ENCODE assay signal across 24 cellular contexts in genomic region chr12:42186793-42187192, GRCh38. TPM values are rescaled to one million over a fixed set of nuclear protein-coding genes. Genes with fewer than 3 reads are reported as not detected.
A peak's percentile ranks its signal among the peaks of the same experiment; 100 is the strongest.
DNase-seq lines count a peak whose midpoint lies in the region; ATAC-seq and TF ChIP-seq lines count a peak whose summit lies in the region.
"Had no signal": no experiment of that assay in that cellular context is flagged by ENCODE, and none has a peak within 500 bp of the region (broad histone marks: within the 10 kb centered on the region; RNA-seq: fewer than 3 reads in every experiment).

No MANE protein-coding gene starts in this region.

- POLR2A ChIA-PET in A673 (lab: Charles Lee; ENCODE audit: low non-redundant PET), result no interaction called here

- H3K36me3 Mint-ChIP-seq in naive B cell (peaks cover 4 to 7% of the 10 kb centered on the region in 2 donors), natural killer cell (no peaks in the 10 kb centered on the region)
- peaks cover 9% of the 10 kb centered on the region for H3K36me3 Mint-ChIP-seq in activated naive CD4-positive, alpha-beta T cell treated with anti-CD3 and anti-CD28 coated beads, Interleukin-2, amount 10 ng/mL, durations not matched to agents 7 days and 5 days

- H3K9me3 ChIP-seq in A673 (ENCODE audit: low read depth, low read length, poor library complexity, severe bottlenecking), result no peaks in the 10 kb centered on the region
- H3K9me3 ChIP-seq: BE2C, gastroesophageal sphincter, spleen, testis had no signal

- ATAC-seq in GM18907 (IDR thresholded peaks at IDR 0.05; ENCODE audit: unreplicated experiment), result peak; percentile 51
- peak; percentile 59 for ATAC-seq in HG02678 (IDR thresholded peaks at IDR 0.05; ENCODE audit: unreplicated experiment)
- ATAC-seq in naive B cell (ENCODE audit: low read depth in 2 of 2), result peak; percentile 97 to 99
- ATAC-seq in natural killer cell, result no peak
- ATAC-seq: gastroesophageal sphincter, K562, left cardiac atrium, SK-N-SH treated with all-trans-retinoic acid at 6 μM for 48 hours had no signal

- H3K9me3 Mint-ChIP-seq in naive B cell, result no peaks in the 10 kb centered on the region
- H3K9me3 Mint-ChIP-seq in activated naive CD4-positive, alpha-beta T cell treated with anti-CD3 and anti-CD28 coated beads, Interleukin-2, amount 10 ng/mL, durations not matched to agents 7 days and 5 days, result no peaks in the 10 kb centered on the region
- no peaks in the 10 kb centered on the region for H3K9me3 Mint-ChIP-seq in natural killer cell

- H3K27ac Mint-ChIP-seq in naive B cell, result no peak overlapping the region
- no peak overlapping the region for H3K27ac Mint-ChIP-seq in activated naive CD4-positive, alpha-beta T cell treated with anti-CD3 and anti-CD28 coated beads, Interleukin-2, amount 10 ng/mL, durations not matched to agents 7 days and 5 days
- no peak overlapping the region for H3K27ac Mint-ChIP-seq in natural killer cell
- H3K27ac Mint-ChIP-seq: activated CD4-positive, alpha-beta T cell treated with anti-CD3 and anti-CD28 coated beads, Interleukin-2, amount 10 ng/mL, durations not matched to agents 24 days and 14 days had no signal

- TF ChIP-seq CTCF in A673 (conservative IDR thresholded peaks at IDR 0.05; ENCODE audit: low read depth, low read length) (no peak), natural killer cell (IDR thresholded peaks at IDR 0.05) (no peak)

- no peaks in the 10 kb centered on the region for H3K36me3 ChIP-seq in A673 (ENCODE audit: insufficient read depth, low read length, poor library complexity, severe bottlenecking)
- H3K36me3 ChIP-seq: BE2C, cardiac muscle cell had no signal

- no peak overlapping the region for H3K27ac ChIP-seq in A673 (ENCODE audit: low read depth, low read length, poor library complexity, severe bottlenecking)
- H3K27ac ChIP-seq: cardiac muscle cell, gastroesophageal sphincter, GM23248, spleen, testis had no signal

- H3K4me1 Mint-ChIP-seq in naive B cell, result peaks cover 32 to 35% (median 34%) of the 10 kb centered on the region in 3 donors
- H3K4me1 Mint-ChIP-seq in activated naive CD4-positive, alpha-beta T cell treated with anti-CD3 and anti-CD28 coated beads, Interleukin-2, amount 10 ng/mL, durations not matched to agents 7 days and 5 days, result peaks cover 3% of the 10 kb centered on the region
- H3K4me1 Mint-ChIP-seq in natural killer cell, result peaks cover 21 to 36% of the 10 kb centered on the region in 2 donors

- BruUV-seq in A673 (replicated peaks; lab: Mats Ljungman, UMichigan), result no TSS peak

- H3K4me1 ChIP-seq in A673 (ENCODE audit: insufficient read depth, low read length, poor library complexity, severe bottlenecking), result no peaks in the 10 kb centered on the region
- H3K4me1 ChIP-seq: gastroesophageal sphincter, testis had no signal

- H3K27me3 Mint-ChIP-seq in naive B cell (no peaks in the 10 kb centered on the region), natural killer cell (ENCODE audit: low read depth in 2 of 2) (no peaks in the 10 kb centered on the region)
- H3K27me3 Mint-ChIP-seq in activated naive CD4-positive, alpha-beta T cell treated with anti-CD3 and anti-CD28 coated beads, Interleukin-2, amount 10 ng/mL, durations not matched to agents 7 days and 5 days, result no peaks in the 10 kb centered on the region
- H3K27me3 Mint-ChIP-seq: activated CD4-positive, alpha-beta T cell treated with anti-CD3 and anti-CD28 coated beads, Interleukin-2, amount 10 ng/mL, durations not matched to agents 24 days and 14 days had no signal

- H3K4me3 Mint-ChIP-seq in naive B cell (peak overlapping the region in 7 of 8 donors; percentile 35 to 70 (median 54)), natural killer cell (no peak overlapping the region)
- no peak overlapping the region for H3K4me3 Mint-ChIP-seq in activated naive CD4-positive, alpha-beta T cell treated with anti-CD3 and anti-CD28 coated beads, Interleukin-2, amount 10 ng/mL, durations not matched to agents 7 days and 5 days
- H3K4me3 Mint-ChIP-seq: activated CD4-positive, alpha-beta T cell treated with anti-CD3 and anti-CD28 coated beads, Interleukin-2, amount 10 ng/mL, durations not matched to agents 24 days and 14 days had no signal

- H3K27me3 ChIP-seq in A673 (replicated peaks; ENCODE audit: insufficient read depth, low read depth, low read length, poor library complexity), result no peaks in the 10 kb centered on the region
- H3K27me3 ChIP-seq: BE2C, cardiac muscle cell, gastroesophageal sphincter, spleen, testis had no signal

- no peak overlapping the region for H3K4me3 ChIP-seq in A673 (ENCODE audit: low read depth, low read length, poor library complexity, severe bottlenecking)
- H3K4me3 ChIP-seq: cardiac muscle cell, gastroesophageal sphincter, GM23248, K562, spleen, testis had no signal

- intact Hi-C loops in A673 (cut with micrococcal nuclease; ENCODE audit: unreplicated experiment) (no loop called here), natural killer cell (cut with micrococcal nuclease) (no loop called here)

- CTCF ChIA-PET in A673 (lab: Charles Lee), result no interaction called here
- CTCF ChIA-PET in activated naive CD4-positive, alpha-beta T cell treated with anti-CD3 and anti-CD28 coated beads, Interleukin-2, amount 10 ng/mL, durations not matched to agents 7 days and 5 days (lab: Charles Lee), result no interaction called here

- DNase-seq in MV-4-11 (lab: John Stamatoyannopoulos, UW) (peak; percentile 56), naive B cell (peak; percentile 29), A673 (ENCODE audit: low spot score) (no peak), 8988T (no peak), natural killer cell (no peak)
- no peak for DNase-seq in activated naive CD4-positive, alpha-beta T cell treated with anti-CD3 and anti-CD28 coated beads, Interleukin-2, amount 10 ng/mL, durations not matched to agents 7 days and 5 days
- DNase-seq: activated CD4-positive, alpha-beta T cell treated with anti-CD3 and anti-CD28 coated beads, Interleukin-2, amount 10 ng/mL, durations not matched to agents 24 days and 14 days; activated CD8-positive, alpha-beta memory T cell treated with anti-CD3 and anti-CD28 coated beads, Interleukin-2, amount 50 U/mL, for 4 hours; activated effector memory CD4-positive, alpha-beta T cell treated with Interleukin-2 at 50 U/mL for 16 hours; BE2C; GM23248; left cardiac atrium; midbrain; NCI-H1105; NCI-H526 treated with DMSO at 0.1 percent for 48 hours; spleen; stimulated activated CD8-positive, alpha-beta memory T cell treated with anti-CD3 and anti-CD28 coated beads, Interleukin-4, amount 100 ng/mL, for 48 hours; testis had no signal

RNA-seq across cellular contexts. Expression of gene GXYLT1, which starts 42.1 kb away (rescaled TPM):
- polyA plus RNA-seq in naive B cell (ENCODE audit: low read depth in 6 of 6), result 1 to 10 TPM; 4.0 to 5.8 (median 5.1) TPM
- total RNA-seq in A673 (2021) (25.0 and 26.7 TPM in 2 replicates), natural killer cell (10 to 100 TPM; 12.3 to 13.0 (median 12.7) TPM)

RNA-seq across cellular contexts. Expression of gene YAF2, which starts 51.3 kb away (rescaled TPM):
- polyA plus RNA-seq in naive B cell (ENCODE audit: low read depth in 6 of 6), result 10 to 100 TPM in 3 of 6 donors, 1 to 10 TPM in 3; 7.1 to 20.9 (median 11.1) TPM
- total RNA-seq in A673 (2021), result 28.7 and 32.9 TPM in 2 replicates
- 100 to 1,000 TPM in 2 of 3 donors, 10 to 100 TPM in 1; 96.2 to 124 (median 101) TPM for total RNA-seq in natural killer cell

Comparison
In these comparisons a context has a peak if more than half of its experiments do, and no peak if none do; other contexts are left out.
1. ATAC-seq: peak in GM18907 (single experiment), HG02678 (single experiment) and naive B cell (2 of 2); none in natural killer cell (0 of 3).
2. DNase-seq: peak in MV-4-11 (single experiment) and naive B cell (single experiment); none in A673 (single experiment), 8988T (single experiment), activated naive CD4-positive, alpha-beta T cell treated with anti-CD3 and anti-CD28 coated beads, Interleukin-2, amount 10 ng/mL, durations not matched to agents 7 days and 5 days (single experiment) and natural killer cell (single experiment).
3. H3K4me3 Mint-ChIP-seq: peak in naive B cell (7 of 8); none in activated naive CD4-positive, alpha-beta T cell treated with anti-CD3 and anti-CD28 coated beads, Interleukin-2, amount 10 ng/mL, durations not matched to agents 7 days and 5 days (single experiment) and natural killer cell (single experiment).